In the genomic region with DNA sequence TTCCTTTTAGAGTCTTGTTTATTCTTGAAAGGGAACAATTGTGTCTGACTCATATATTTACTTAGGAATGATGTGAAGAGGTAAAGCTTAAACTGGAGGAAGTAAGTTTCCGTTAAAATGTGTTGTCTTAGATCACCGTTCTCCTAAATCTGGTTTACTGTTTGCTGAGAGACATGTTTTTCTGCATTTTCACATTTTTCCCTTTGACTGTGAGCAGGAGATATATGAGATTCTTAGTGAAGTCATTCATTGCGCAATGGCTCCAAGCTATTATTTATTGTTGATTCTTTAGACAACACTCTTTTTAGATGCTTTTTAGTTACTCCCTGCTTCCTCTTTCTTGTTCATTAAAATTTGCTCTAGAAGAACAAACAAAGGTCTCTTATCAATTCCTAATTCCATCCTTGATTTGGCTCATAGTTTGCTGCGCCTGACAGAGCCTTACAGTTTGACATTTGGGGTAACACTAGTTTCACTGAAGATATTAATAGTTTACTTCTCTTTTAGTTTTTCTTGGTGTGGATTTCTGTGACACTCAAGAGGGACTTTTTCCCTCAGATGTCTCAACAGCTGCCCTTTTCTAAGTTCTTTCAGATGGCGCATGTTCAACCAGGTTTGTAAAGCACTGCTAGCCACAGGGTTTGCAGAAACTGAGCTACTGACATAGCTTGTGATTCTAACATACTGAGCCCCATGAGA, we compare ENCODE assay signal across 9 cellular contexts. TPM values are rescaled to one million over a fixed set of nuclear protein-coding genes. Genes with fewer than 3 reads are reported as not detected.
A peak's percentile ranks its signal among the peaks of the same experiment; 100 is the strongest.
DNase-seq lines count a peak whose midpoint lies in the region; ATAC-seq, FAIRE-seq and TF ChIP-seq lines count a peak whose summit lies in the region.
"Had no signal": no experiment of that assay in that cellular context is flagged by ENCODE, and none has a peak within 500 bp of the region (broad histone marks: within the 10 kb centered on the region; RNA-seq: fewer than 3 reads in every experiment).

No MANE protein-coding gene starts in this region.

- FAIRE-seq in HepG2 (lab: Jason Lieb, UNC): no peak

- CTCF ChIA-PET in HepG2 (lab: Yijun Ruan, JAX; ENCODE audit: low intra/inter-chr PET ratio, low total read pairs): no interaction called here

- H3K36me3 ChIP-seq in HepG2 (replicated peaks in 1 of 2; ENCODE audit: control insufficient read depth in 1 of 2, insufficient read depth in 2 of 2, low read length in 2 of 2): no peaks in the 10 kb centered on the region
- no peaks in the 10 kb centered on the region for H3K36me3 ChIP-seq in right lobe of liver
- H3K36me3 ChIP-seq in uterus: no peaks in the 10 kb centered on the region

- 54% methylated on average over 5 of the region's 5 CpGs for WGBS in HepG2 (ENCODE audit: low lambda C conversion rate)
- 72% methylated on average over 5 of the region's 5 CpGs for WGBS in right lobe of liver (ENCODE audit: insufficient coverage, low coverage, low lambda C conversion rate, missing lambda C conversion rate)

- H2AFZ ChIP-seq in HepG2 (ENCODE audit: low read length): no peak overlapping the region

- BruUV-seq in HepG2 (replicated peaks; lab: Mats Ljungman, UMichigan): no TSS peak

- H3K4me1 ChIP-seq in HepG2 (ENCODE audit: insufficient read depth, low read length): peaks cover 23% of the 10 kb centered on the region
- H3K4me1 ChIP-seq in right lobe of liver: no peaks in the 10 kb centered on the region
- H3K4me1 ChIP-seq in uterus: no peaks in the 10 kb centered on the region

- TF ChIP-seq CTCF in HepG2 (CRISPR knock-in tag; IDR thresholded peaks at IDR 0.05): no peak
- TF ChIP-seq CTCF in right lobe of liver (IDR thresholded peaks at IDR 0.05): no peak
- TF ChIP-seq CTCF in uterus (IDR thresholded peaks at IDR 0.05): no peak

- in situ Hi-C loops in HepG2 (cut with HindIII; ENCODE audit: extremely low pct_ligation_motif_present, low pct_unique_long_range_greater_than_20kb): no loop called here

- H3K9me3 ChIP-seq in HepG2 (ENCODE audit: low read length) (no peaks in the 10 kb centered on the region), right lobe of liver (no peaks in the 10 kb centered on the region), uterus (no peaks in the 10 kb centered on the region)

- no peaks in the 10 kb centered on the region for H3K27me3 ChIP-seq in HepG2 (ENCODE audit: control insufficient read depth in 1 of 2, insufficient read depth in 2 of 2, low read length in 2 of 2)
- H3K27me3 ChIP-seq in right lobe of liver: no peaks in the 10 kb centered on the region
- H3K27me3 ChIP-seq in uterus: no peaks in the 10 kb centered on the region

- TF ChIP-seq RAD21 in HepG2 (CRISPR knock-in tag; IDR thresholded peaks at IDR 0.05): no peak

- ATAC-seq in HepG2 (no peak), right lobe of liver (no peak), HG03139 (IDR thresholded peaks at IDR 0.05; ENCODE audit: unreplicated experiment) (peak; percentile 52)

- no peak overlapping the region for H3K4me2 ChIP-seq in HepG2 (ENCODE audit: low read depth, low read length)

- POLR2A ChIA-PET in HepG2 (lab: Yijun Ruan, JAX): no interaction called here

- TF ChIP-seq EP300 in HepG2 (IDR thresholded peaks at IDR 0.05; ENCODE audit: low read depth in 2 of 2, low read length in 2 of 2) (peak in 1 of 2 experiments; percentile 55; a peak in 1 of 4 replicates), HepG2 (CRISPR knock-in tag; IDR thresholded peaks at IDR 0.05; ENCODE audit: borderline replicate concordance) (no peak)

- DNase-seq in HepG2 (ENCODE audit: low spot score) (peak; percentile 15), right lobe of liver (no peak), amniotic epithelial cell (ENCODE audit: low read depth) (peak; percentile 80), uterus (no peak), iPS-NIHi11 (ENCODE audit: low spot score) (no peak), T-helper 9 cell (no peak)
- no peak for DNase-seq in activated CD4-positive, alpha-beta T cell treated with anti-CD3 and anti-CD28 coated beads for 1 hour
- DNase-seq: stimulated activated CD4-positive, alpha-beta T cell treated with anti-CD3 and anti-CD28 coated beads, Interleukin-1b, Interleukin-23, amount 100 ng/mL, for 48 hours had no signal

- no peak overlapping the region for H3K4me3 ChIP-seq in HepG2 (replicated peaks in 1 of 3; ENCODE audit: insufficient read depth in 1 of 3, low read depth in 2 of 3, low read length in 3 of 3)
- no peak overlapping the region for H3K4me3 ChIP-seq in right lobe of liver
- no peak overlapping the region for H3K4me3 ChIP-seq in uterus

- no peak overlapping the region for H3K9ac ChIP-seq in HepG2 (ENCODE audit: insufficient read depth, low read depth, low read length)

- H3K79me2 ChIP-seq in HepG2 (ENCODE audit: insufficient read depth, low read length): no peaks in the 10 kb centered on the region

- TF ChIP-seq POLR2A in HepG2 (IDR thresholded peaks at IDR 0.05; ENCODE audit: insufficient read depth in 1 of 2, low read depth in 2 of 2, low read length in 2 of 2): no peak
- no peak for TF ChIP-seq POLR2A in right lobe of liver (IDR thresholded peaks at IDR 0.05)
- TF ChIP-seq POLR2A in uterus (IDR thresholded peaks at IDR 0.05): no peak

- H4K20me1 ChIP-seq in HepG2 (ENCODE audit: insufficient read depth, low read length): no peaks in the 10 kb centered on the region

- H3K27ac ChIP-seq in HepG2 (ENCODE audit: extremely low read length, insufficient read depth, low read length): no peak overlapping the region
- H3K27ac ChIP-seq in right lobe of liver: no peak overlapping the region
- peak overlapping the region; percentile 76 to 85 for H3K27ac ChIP-seq in uterus

- intact Hi-C loops in HepG2 (cut with micrococcal nuclease; ENCODE audit: unreplicated experiment): no loop called here
- intact Hi-C loops in right lobe of liver (cut with DNase I): no loop called here
- intact Hi-C loops in uterus (cut with DNase I; ENCODE audit: low total_unique reads): no loop called here

RNA-seq across cellular contexts. Expression of a gene that starts 11.4 kb away (rescaled TPM):
- total RNA-seq in HepG2 (2016; rRNA removed; fragmentation: Illumina TruSeq; extraction: Trizol) (not detected in 2 replicates), right lobe of liver (under 1 TPM in 2 of 6 experiments, not detected in 4; 0.56 to 0.60 TPM), uterus (1 to 10 TPM in 1 of 4 donors, not detected in 3; 1.9 TPM)
- not detected in 2 replicates for total RNA-seq in HepG2 (2016; cell fraction: cytosol; rRNA removed; fragmentation: Illumina TruSeq; extraction: Trizol; ENCODE audit: low read depth)
- total RNA-seq in HepG2 (2016; cell fraction: insoluble cytoplasmic fraction; rRNA removed; fragmentation: Illumina TruSeq; extraction: Trizol): not detected in 2 replicates
- total RNA-seq in HepG2 (2016; cell fraction: membrane; rRNA removed; fragmentation: Illumina TruSeq; extraction: Trizol): not detected in 2 replicates
- total RNA-seq in HepG2 (2016; cell fraction: nucleus; rRNA removed; fragmentation: Illumina TruSeq; extraction: Trizol): not detected in 2 replicates
- polyA plus RNA-seq in HepG2 (2011; rRNA removed): not detected in 2 replicates
- polyA plus RNA-seq in HepG2 (2011; cell fraction: cytosol; rRNA removed): not detected in 2 replicates
- not detected in 2 replicates for polyA plus RNA-seq in HepG2 (2011; cell fraction: nucleus; rRNA removed)
- not detected in 2 replicates for polyA plus RNA-seq in HepG2 (2012)
- not detected in 2 replicates for polyA plus RNA-seq in HepG2 (2016; cell fraction: cytosol; fragmentation: Illumina TruSeq; extraction: Trizol; ENCODE audit: low read depth)
- not detected in 2 replicates for polyA plus RNA-seq in HepG2 (2016; cell fraction: insoluble cytoplasmic fraction; fragmentation: Illumina TruSeq; extraction: Trizol; ENCODE audit: low read depth)
- not detected in 2 replicates for polyA plus RNA-seq in HepG2 (2016; cell fraction: membrane; fragmentation: Illumina TruSeq; extraction: Trizol; ENCODE audit: low read depth)
- not detected in 2 replicates for polyA plus RNA-seq in HepG2 (2016; cell fraction: nucleus; fragmentation: Illumina TruSeq; extraction: Trizol; ENCODE audit: insufficient read depth, low read depth)
- polyA minus RNA-seq in HepG2 (2011; rRNA and poly(A)+ RNA removed; ENCODE audit: low replicate concordance): not detected in 2 replicates
- not detected in 2 replicates for polyA minus RNA-seq in HepG2 (2011; cell fraction: cytosol; rRNA and poly(A)+ RNA removed)
- not detected in 2 replicates for polyA minus RNA-seq in HepG2 (2011; cell fraction: nucleus; rRNA and poly(A)+ RNA removed)

RNA-seq across cellular contexts. Expression of a gene that starts 39.2 kb away (rescaled TPM):
- not detected in 2 replicates for total RNA-seq in HepG2 (2016; rRNA removed; fragmentation: Illumina TruSeq; extraction: Trizol)
- total RNA-seq in HepG2 (2016; cell fraction: cytosol; rRNA removed; fragmentation: Illumina TruSeq; extraction: Trizol; ENCODE audit: low read depth): not detected in 2 replicates
- not detected in 2 replicates for total RNA-seq in HepG2 (2016; cell fraction: insoluble cytoplasmic fraction; rRNA removed; fragmentation: Illumina TruSeq; extraction: Trizol)
- not detected in 2 replicates for total RNA-seq in HepG2 (2016; cell fraction: membrane; rRNA removed; fragmentation: Illumina TruSeq; extraction: Trizol)
- total RNA-seq in HepG2 (2016; cell fraction: nucleus; rRNA removed; fragmentation: Illumina TruSeq; extraction: Trizol): not detected in 2 replicates
- polyA plus RNA-seq in HepG2 (2011; rRNA removed): not detected in 2 replicates
- not detected in 2 replicates for polyA plus RNA-seq in HepG2 (2011; cell fraction: cytosol; rRNA removed)
- polyA plus RNA-seq in HepG2 (2011; cell fraction: nucleus; rRNA removed): not detected in 2 replicates
- polyA plus RNA-seq in HepG2 (2012): not detected in 2 replicates
- polyA plus RNA-seq in HepG2 (2016; cell fraction: cytosol; fragmentation: Illumina TruSeq; extraction: Trizol; ENCODE audit: low read depth): not detected in 2 replicates
- polyA plus RNA-seq in HepG2 (2016; cell fraction: insoluble cytoplasmic fraction; fragmentation: Illumina TruSeq; extraction: Trizol; ENCODE audit: low read depth): not detected in 2 replicates
- not detected in 2 replicates for polyA plus RNA-seq in HepG2 (2016; cell fraction: membrane; fragmentation: Illumina TruSeq; extraction: Trizol; ENCODE audit: low read depth)
- polyA plus RNA-seq in HepG2 (2016; cell fraction: nucleus; fragmentation: Illumina TruSeq; extraction: Trizol; ENCODE audit: insufficient read depth, low read depth): not detected in 2 replicates
- polyA minus RNA-seq in HepG2 (2011; rRNA and poly(A)+ RNA removed; ENCODE audit: low replicate concordance): not detected in 2 replicates
- not detected in 2 replicates for polyA minus RNA-seq in HepG2 (2011; cell fraction: cytosol; rRNA and poly(A)+ RNA removed)
- polyA minus RNA-seq in HepG2 (2011; cell fraction: nucleus; rRNA and poly(A)+ RNA removed): not detected in 2 replicates
- total RNA-seq in right lobe of liver: 1 to 10 TPM in 3 of 6 experiments, under 1 TPM in 3; 0.26 to 2.3 (median 1.0) TPM
- 10 to 100 TPM in 1 of 4 donors, 1 to 10 TPM in 2, under 1 TPM in 1; 0.88 to 10.2 (median 2.9) TPM for total RNA-seq in uterus

RNA-seq across cellular contexts. Expression of a gene that starts 52.0 kb away (rescaled TPM):
- total RNA-seq in HepG2 (2016; rRNA removed; fragmentation: Illumina TruSeq; extraction: Trizol) (0.69 and 2.5 TPM in 2 replicates), right lobe of liver (1 to 10 TPM in 5 of 6 experiments, under 1 TPM in 1; 0.62 to 4.4 (median 1.6) TPM), uterus (10 to 100 TPM in 2 of 4 donors, 1 to 10 TPM in 2; 6.8 to 22.8 (median 13.9) TPM)
- total RNA-seq in HepG2 (2016; cell fraction: cytosol; rRNA removed; fragmentation: Illumina TruSeq; extraction: Trizol; ENCODE audit: low read depth): 4.0 TPM in 2 replicates
- total RNA-seq in HepG2 (2016; cell fraction: insoluble cytoplasmic fraction; rRNA removed; fragmentation: Illumina TruSeq; extraction: Trizol): 0.18 and 2.5 TPM in 2 replicates
- 0.87 and 2.4 TPM in 2 replicates for total RNA-seq in HepG2 (2016; cell fraction: membrane; rRNA removed; fragmentation: Illumina TruSeq; extraction: Trizol)
- total RNA-seq in HepG2 (2016; cell fraction: nucleus; rRNA removed; fragmentation: Illumina TruSeq; extraction: Trizol): 7.5 and 7.7 TPM in 2 replicates
- 7.7 and 8.6 TPM in 2 replicates for polyA plus RNA-seq in HepG2 (2011; rRNA removed)
- polyA plus RNA-seq in HepG2 (2011; cell fraction: cytosol; rRNA removed): 0.85 and 3.0 TPM in 2 replicates
- 30.5 and 31.4 TPM in 2 replicates for polyA plus RNA-seq in HepG2 (2011; cell fraction: nucleus; rRNA removed)
- 5.3 and 5.9 TPM in 2 replicates for polyA plus RNA-seq in HepG2 (2012)
- 0.26 and 0.28 TPM in 2 replicates for polyA plus RNA-seq in HepG2 (2016; cell fraction: cytosol; fragmentation: Illumina TruSeq; extraction: Trizol; ENCODE audit: low read depth)
- 0.49 and 1.2 TPM in 2 replicates for polyA plus RNA-seq in HepG2 (2016; cell fraction: insoluble cytoplasmic fraction; fragmentation: Illumina TruSeq; extraction: Trizol; ENCODE audit: low read depth)
- polyA plus RNA-seq in HepG2 (2016; cell fraction: membrane; fragmentation: Illumina TruSeq; extraction: Trizol; ENCODE audit: low read depth): 0.22 and 0.38 TPM in 2 replicates
- polyA plus RNA-seq in HepG2 (2016; cell fraction: nucleus; fragmentation: Illumina TruSeq; extraction: Trizol; ENCODE audit: insufficient read depth, low read depth): 19.9 and 22.7 TPM in 2 replicates
- 0.42 and 2.6 TPM in 2 replicates for polyA minus RNA-seq in HepG2 (2011; rRNA and poly(A)+ RNA removed; ENCODE audit: low replicate concordance)
- polyA minus RNA-seq in HepG2 (2011; cell fraction: cytosol; rRNA and poly(A)+ RNA removed): 0.26 and 2.0 TPM in 2 replicates
- 26.3 and 30.8 TPM in 2 replicates for polyA minus RNA-seq in HepG2 (2011; cell fraction: nucleus; rRNA and poly(A)+ RNA removed)

Comparison
In these comparisons a context has a peak if more than half of its experiments do, and no peak if none do; other contexts are left out.
1. DNase-seq: peak in HepG2 (single experiment) and amniotic epithelial cell (single experiment); none in right lobe of liver (0 of 3), uterus (0 of 2), activated CD4-positive, alpha-beta T cell treated with anti-CD3 and anti-CD28 coated beads for 1 hour (single experiment), iPS-NIHi11 (single experiment) and T-helper 9 cell (single experiment).
2. H3K27ac ChIP-seq: peak in uterus (2 of 2); none in HepG2 (single experiment) and right lobe of liver (0 of 3).